In genomic region chr5:16625116-16625515, GRCh38 we compare ENCODE assay signal across 22 cellular contexts. TPM values are rescaled to one million over a fixed set of nuclear protein-coding genes. Genes with fewer than 3 reads are reported as not detected.
DNase-seq lines count a peak whose midpoint lies in the region; ATAC-seq, FAIRE-seq and TF ChIP-seq lines count a peak whose summit lies in the region.
"Had no signal": no experiment of that assay in that cellular context is flagged by ENCODE, and none has a peak within 500 bp of the region (broad histone marks: within the 10 kb centered on the region; RNA-seq: fewer than 3 reads in every experiment).

No MANE protein-coding gene starts in this region.

- no peak overlapping the region for H2AFZ ChIP-seq in K562 (ENCODE audit: low read depth, low read length)

- peak overlapping the region; percentile 96 for H3K27ac Mint-ChIP-seq in activated CD8-positive, alpha-beta T cell treated with anti-CD3 and anti-CD28 coated beads for 36 hours
- no peak overlapping the region for H3K27ac Mint-ChIP-seq in activated CD8-positive, alpha-beta T cell treated with anti-CD3 and anti-CD28 coated beads, Interleukin-2, amount 10 ng/mL, durations not matched to agents 7 days and 5 days
- H3K27ac Mint-ChIP-seq: natural killer cell treated with Interleukin-12 subunit alpha and Interleukin-12 subunit beta and Interleukin-15 and Interleukin-18, amount 100 ng/mL, for 72 hours had no signal

- TF ChIP-seq CTCF in activated CD8-positive, alpha-beta T cell treated with anti-CD3 and anti-CD28 coated beads for 36 hours (IDR thresholded peaks at IDR 0.05), result no peak
- TF ChIP-seq CTCF in K562 (IDR thresholded peaks at IDR 0.05 in 2 of 3, conservative IDR thresholded peaks at IDR 0.05 in 1 of 3; ENCODE audit: insufficient read depth in 2 of 3, low read depth in 1 of 3, low read length in 3 of 3), result no peak
- no peak for TF ChIP-seq CTCF in neutrophil (IDR thresholded peaks at IDR 0.05)

- peaks cover 45% of the 10 kb centered on the region for H3K4me1 Mint-ChIP-seq in activated CD8-positive, alpha-beta T cell treated with anti-CD3 and anti-CD28 coated beads for 36 hours (ENCODE audit: low read depth)
- H3K4me1 Mint-ChIP-seq in activated CD8-positive, alpha-beta T cell treated with anti-CD3 and anti-CD28 coated beads, Interleukin-2, amount 10 ng/mL, durations not matched to agents 7 days and 5 days (ENCODE audit: low read depth), result peaks cover 53% of the 10 kb centered on the region

- H3K4me1 ChIP-seq in K562 (replicated peaks in 1 of 2; ENCODE audit: control insufficient read depth in 2 of 2, insufficient read depth in 2 of 2, low read length in 2 of 2), result no peaks in the 10 kb centered on the region
- H3K4me1 ChIP-seq in neutrophil (ENCODE audit: control insufficient read depth in 1 of 2, insufficient read depth in 1 of 2, low read depth in 1 of 2, low read length in 1 of 2), result peaks cover 57 to 63% of the 10 kb centered on the region in 2 experiments
- H3K4me1 ChIP-seq: SJSA1 had no signal

- no peak for TF ChIP-seq POLR2A in K562 (conservative IDR thresholded peaks at IDR 0.05)

- H3K9me3 Mint-ChIP-seq in activated CD8-positive, alpha-beta T cell treated with anti-CD3 and anti-CD28 coated beads for 36 hours, result no peaks in the 10 kb centered on the region
- no peaks in the 10 kb centered on the region for H3K9me3 Mint-ChIP-seq in activated CD8-positive, alpha-beta T cell treated with anti-CD3 and anti-CD28 coated beads, Interleukin-2, amount 10 ng/mL, durations not matched to agents 7 days and 5 days (ENCODE audit: insufficient read depth)
- H3K9me3 Mint-ChIP-seq: natural killer cell treated with Interleukin-12 subunit alpha and Interleukin-12 subunit beta and Interleukin-15 and Interleukin-18, amount 100 ng/mL, for 72 hours; T-helper 2 cell treated with Interferon-gamma antibody and Interleukin-4, amounts not matched to agents 5 μg/mL and 100 μg/mL, for 36 hours had no signal

- H3K9me3 ChIP-seq in K562 (replicated peaks; ENCODE audit: control insufficient read depth, insufficient read depth, low read depth, low read length) (no peaks in the 10 kb centered on the region), neutrophil (no peaks in the 10 kb centered on the region)
- H3K9me3 ChIP-seq: SJSA1, upper lobe of left lung had no signal

- intact Hi-C loops in activated CD8-positive, alpha-beta T cell treated with anti-CD3 and anti-CD28 coated beads for 36 hours (cut with micrococcal nuclease), result loop anchor here (5.0 kb wide), 1 partner anchor 158 kb away; the partner anchor contains the start of gene ZNF622
- intact Hi-C loops in K562 (cut with micrococcal nuclease), result no loop called here

- peaks cover 0 to 11% of the 10 kb centered on the region in 2 experiments; a peak in 1 of 5 replicates for H3K27me3 ChIP-seq in K562 (ENCODE audit: control insufficient read depth in 2 of 2, insufficient read depth in 2 of 2, low read length in 2 of 2)
- no peaks in the 10 kb centered on the region for H3K27me3 ChIP-seq in neutrophil
- H3K27me3 ChIP-seq: upper lobe of left lung had no signal

- TF ChIP-seq EP300 in K562 (IDR thresholded peaks at IDR 0.05; ENCODE audit: low read length), result no peak

- CTCF ChIA-PET in activated CD8-positive, alpha-beta T cell treated with anti-CD3 and anti-CD28 coated beads for 36 hours (lab: Charles Lee), result no interaction called here
- CTCF ChIA-PET in activated CD8-positive, alpha-beta T cell treated with anti-CD3 and anti-CD28 coated beads, Interleukin-2, amount 10 ng/mL, durations not matched to agents 7 days and 5 days (lab: Charles Lee), result interaction anchor here (1.5 to 3.2 kb wide), 3 partner anchors 8 to 42 kb away, joined by 3 to 42 read pairs (median 18); partner anchors contain the start of gene RETREG1
- CTCF ChIA-PET in K562 (lab: Yijun Ruan, JAX; ENCODE audit: low intra/inter-chr PET ratio), result no interaction called here

- no peaks in the 10 kb centered on the region for H3K79me2 ChIP-seq in K562 (ENCODE audit: control insufficient read depth, insufficient read depth, low read length)

- BruUV-seq in K562 (replicated peaks; lab: Mats Ljungman, UMichigan), result no TSS peak

- no peak overlapping the region for H3K9ac ChIP-seq in K562 (ENCODE audit: insufficient read depth in 1 of 2, low read depth in 2 of 2, low read length in 2 of 2)

- ATAC-seq in activated CD8-positive, alpha-beta T cell treated with anti-CD3 and anti-CD28 coated beads for 36 hours, result no peak
- no peak for ATAC-seq in activated CD8-positive, alpha-beta T cell treated with anti-CD3 and anti-CD28 coated beads, Interleukin-2, amount 10 ng/mL, durations not matched to agents 7 days and 5 days
- ATAC-seq in K562, result no peak
- no peak for ATAC-seq in HG03045 (IDR thresholded peaks at IDR 0.05; ENCODE audit: unreplicated experiment)
- ATAC-seq: HCT116; natural killer cell treated with Interleukin-12 subunit alpha and Interleukin-12 subunit beta and Interleukin-15 and Interleukin-18, amount 100 ng/mL, for 72 hours; PC-3 had no signal

- H3K27me3 Mint-ChIP-seq in activated CD8-positive, alpha-beta T cell treated with anti-CD3 and anti-CD28 coated beads for 36 hours, result no peaks in the 10 kb centered on the region
- no peaks in the 10 kb centered on the region for H3K27me3 Mint-ChIP-seq in activated CD8-positive, alpha-beta T cell treated with anti-CD3 and anti-CD28 coated beads, Interleukin-2, amount 10 ng/mL, durations not matched to agents 7 days and 5 days (ENCODE audit: low read depth)

- H3K4me3 Mint-ChIP-seq in activated CD8-positive, alpha-beta T cell treated with anti-CD3 and anti-CD28 coated beads for 36 hours, result no peak overlapping the region
- no peak overlapping the region for H3K4me3 Mint-ChIP-seq in activated CD8-positive, alpha-beta T cell treated with anti-CD3 and anti-CD28 coated beads, Interleukin-2, amount 10 ng/mL, durations not matched to agents 7 days and 5 days
- H3K4me3 Mint-ChIP-seq: natural killer cell treated with Interleukin-12 subunit alpha and Interleukin-12 subunit beta and Interleukin-15 and Interleukin-18, amount 100 ng/mL, for 72 hours; T-helper 2 cell treated with Interferon-gamma antibody and Interleukin-4, amounts not matched to agents 5 μg/mL and 100 μg/mL, for 36 hours had no signal

- POLR2A ChIA-PET in activated CD8-positive, alpha-beta T cell treated with anti-CD3 and anti-CD28 coated beads for 36 hours (lab: Charles Lee), result interaction anchor here (6.9 kb wide), 1 partner anchor 8 kb away, joined by 79 read pairs; the partner anchor contains the start of gene RETREG1
- POLR2A ChIA-PET in activated CD8-positive, alpha-beta T cell treated with anti-CD3 and anti-CD28 coated beads, Interleukin-2, amount 10 ng/mL, durations not matched to agents 7 days and 5 days (lab: Charles Lee), result interaction anchor here (1.1 to 6.8 kb wide), 2 partner anchors 8 to 41 kb away, joined by 3 to 136 read pairs; partner anchors contain the start of gene RETREG1
- POLR2A ChIA-PET in K562 (lab: Yijun Ruan, JAX), result no interaction called here

- no peaks in the 10 kb centered on the region for H3K9me1 ChIP-seq in K562 (ENCODE audit: control insufficient read depth, insufficient read depth, low read length)

- WGBS in K562 (ENCODE audit: insufficient coverage, low coverage, missing lambda C conversion rate), result 0% methylated on average over 2 of the region's 2 CpGs

- DNase-seq in activated CD8-positive, alpha-beta T cell treated with anti-CD3 and anti-CD28 coated beads for 36 hours, result no peak
- no peak for DNase-seq in activated CD8-positive, alpha-beta T cell treated with anti-CD3 and anti-CD28 coated beads, Interleukin-2, amount 10 ng/mL, durations not matched to agents 7 days and 5 days
- DNase-seq in NOMO-1 treated with DMSO at 0.1 percent for 48 hours (lab: John Stamatoyannopoulos, UW; ENCODE audit: unreplicated experiment) (peak; percentile 92), K562 (ENCODE audit: extremely low read depth in 1 of 4, low spot score in 3 of 4) (no peak), activated gamma-delta T cell treated with Interleukin-2 at 50 U/mL for 16 hours (no peak)
- no peak for DNase-seq in activated T-cell treated with anti-CD3 and anti-CD28 coated beads, Interleukin-2, amount 50 U/mL, for 1 hour
- DNase-seq: caudate nucleus; foreskin fibroblast; IMR-90; mesendoderm; NCI-H510A; PC-3; stimulated activated CD4-positive, alpha-beta T cell treated with anti-CD3 and anti-CD28 coated beads, Interleukin-2, amount 100 ng/mL, for 24 hours; upper lobe of left lung had no signal

- H3K36me3 ChIP-seq in K562 (ENCODE audit: control insufficient read depth, insufficient read depth, low read length), result no peaks in the 10 kb centered on the region
- no peaks in the 10 kb centered on the region for H3K36me3 ChIP-seq in neutrophil
- H3K36me3 ChIP-seq: SJSA1, upper lobe of left lung had no signal

- TF ChIP-seq RAD21 in K562 (CRISPR knock-in tag; conservative IDR thresholded peaks at IDR 0.05 in 1 of 2, IDR thresholded peaks at IDR 0.05 in 1 of 2), result no peak

- in situ Hi-C loops in K562 (cut with MboI), result no loop called here

- no peak overlapping the region for H3K4me3 ChIP-seq in K562
- H3K4me3 ChIP-seq in neutrophil (ENCODE audit: low read depth in 1 of 2, low read length in 1 of 2), result no peak overlapping the region
- H3K4me3 ChIP-seq: SJSA1, upper lobe of left lung had no signal

- peaks cover 3% of the 10 kb centered on the region for H3K36me3 Mint-ChIP-seq in activated CD8-positive, alpha-beta T cell treated with anti-CD3 and anti-CD28 coated beads for 36 hours (ENCODE audit: low read depth)
- H3K36me3 Mint-ChIP-seq in activated CD8-positive, alpha-beta T cell treated with anti-CD3 and anti-CD28 coated beads, Interleukin-2, amount 10 ng/mL, durations not matched to agents 7 days and 5 days (ENCODE audit: low read depth), result peaks cover 4% of the 10 kb centered on the region
- H3K36me3 Mint-ChIP-seq: natural killer cell treated with Interleukin-12 subunit alpha and Interleukin-12 subunit beta and Interleukin-15 and Interleukin-18, amount 100 ng/mL, for 72 hours had no signal

- no peaks in the 10 kb centered on the region for H4K20me1 ChIP-seq in K562 (replicated peaks; ENCODE audit: control insufficient read depth, insufficient read depth, low read length)

- H3K4me2 ChIP-seq in K562 (ENCODE audit: insufficient read depth, low read length), result no peak overlapping the region

- no peak overlapping the region for H3K27ac ChIP-seq in K562 (ENCODE audit: extremely low read depth, low read depth, low read length)
- H3K27ac ChIP-seq in neutrophil, result peak overlapping the region; percentile 73
- H3K27ac ChIP-seq: epithelial cell of prostate, SJSA1, upper lobe of left lung had no signal

- no peak for FAIRE-seq in K562 (lab: Jason Lieb, UNC)
- FAIRE-seq: keratinocyte had no signal

RNA-seq across cellular contexts. Expression of gene RETREG1, which starts 8.3 kb away (rescaled TPM):
- 10 to 100 TPM; 31.7 to 31.9 TPM for total RNA-seq in activated CD8-positive, alpha-beta T cell treated with anti-CD3 and anti-CD28 coated beads for 36 hours
- 10 to 100 TPM; 47.1 to 51.8 TPM for total RNA-seq in activated CD8-positive, alpha-beta T cell treated with anti-CD3 and anti-CD28 coated beads, Interleukin-2, amount 10 ng/mL, durations not matched to agents 7 days and 5 days
- total RNA-seq in K562 (2011; cell fraction: chromatin; rRNA removed; ENCODE audit: low replicate concordance), result not detected in 2 replicates
- not detected in 2 replicates for total RNA-seq in K562 (2011; cell fraction: nucleolus; rRNA removed)
- total RNA-seq in K562 (2011; cell fraction: nucleoplasm; rRNA removed), result not detected in 2 replicates
- total RNA-seq in K562 (2014; rRNA removed), result not detected in 2 replicates
- total RNA-seq in K562 (2014; rRNA removed; fragmentation: Illumina TruSeq; extraction: Trizol), result 0.04 TPM in 1 of 2 replicates, not detected in the other
- total RNA-seq in K562 (2015; rRNA removed; fragmentation: Illumina TruSeq; extraction: Trizol), result not detected in 2 replicates
- total RNA-seq in K562 (2021), result 0.20 TPM in 2 replicates
- polyA plus RNA-seq in K562 (2011; rRNA removed), result not detected in 2 replicates
- polyA plus RNA-seq in K562 (2011; cell fraction: cytosol; rRNA removed), result not detected in 2 replicates
- not detected in 2 replicates for polyA plus RNA-seq in K562 (2011; cell fraction: nucleus; rRNA removed)
- 0.21 and 0.26 TPM in 2 replicates for polyA plus RNA-seq in K562 (2012)
- not detected in 2 replicates for polyA plus RNA-seq in K562 (2014; fragmentation: Illumina TruSeq; extraction: Trizol)
- under 1 TPM; 0.01 to 0.13 TPM for polyA plus RNA-seq in K562 (2014; fragmentation: Nextera tagmentation; extraction: Ambion mirVana)
- not detected in 2 replicates for polyA plus RNA-seq in K562 (2014; rRNA removed)
- not detected in 2 replicates for polyA minus RNA-seq in K562 (2011; rRNA and poly(A)+ RNA removed)
- polyA minus RNA-seq in K562 (2011; cell fraction: cytosol; rRNA and poly(A)+ RNA removed), result not detected in 2 replicates
- not detected in 2 replicates for polyA minus RNA-seq in K562 (2011; cell fraction: nucleus; rRNA and poly(A)+ RNA removed)
- total RNA-seq: IMR-90 had no signal
- polyA plus RNA-seq: IMR-90 had no signal

Comparison
In these comparisons a context has a peak if more than half of its experiments do, and no peak if none do; other contexts are left out.
1. RNA of gene RETREG1, which starts 8.3 kb away (total RNA-seq): 47.1 to 51.8 TPM in activated CD8-positive, alpha-beta T cell treated with anti-CD3 and anti-CD28 coated beads, Interleukin-2, amount 10 ng/mL, durations not matched to agents 7 days and 5 days and 31.7 to 31.9 TPM in activated CD8-positive, alpha-beta T cell treated with anti-CD3 and anti-CD28 coated beads for 36 hours; 0.04 to 0.20 TPM in K562; every median in the first group is over 10 times any median in the second.